11 cellular contexts compared by ENCODE assay signal in genomic region chr6:15331143-15331542, GRCh38.
DNase-seq lines count a peak whose midpoint lies in the region; ATAC-seq and TF ChIP-seq lines count a peak whose summit lies in the region.
"Had no signal": no experiment of that assay in that cellular context is flagged by ENCODE, and none has a peak within 500 bp of the region (broad histone marks: within the 10 kb centered on the region; RNA-seq: fewer than 3 reads in every experiment).

No MANE protein-coding gene starts in this region.

- H3K4me1 ChIP-seq in left ventricle myocardium inferior (peaks cover 64% of the 10 kb centered on the region), RWPE2 (ENCODE audit: insufficient read depth, poor library complexity, severe bottlenecking) (peaks cover 25% of the 10 kb centered on the region), foreskin keratinocyte (peaks cover 29% of the 10 kb centered on the region)

- no peaks in the 10 kb centered on the region for H3K27me3 ChIP-seq in left ventricle myocardium inferior (ENCODE audit: low read depth)
- no peaks in the 10 kb centered on the region for H3K27me3 ChIP-seq in RWPE2 (ENCODE audit: insufficient read depth, poor library complexity, severe bottlenecking)
- no peaks in the 10 kb centered on the region for H3K27me3 ChIP-seq in foreskin keratinocyte
- H3K27me3 ChIP-seq: suprapubic skin had no signal

- no peak for TF ChIP-seq CTCF in left ventricle myocardium inferior (IDR thresholded peaks at IDR 0.05; ENCODE audit: borderline replicate concordance)
- TF ChIP-seq CTCF in RWPE2 (IDR thresholded peaks at IDR 0.05; ENCODE audit: poor library complexity, severe bottlenecking), result no peak
- TF ChIP-seq CTCF in foreskin keratinocyte (conservative IDR thresholded peaks at IDR 0.05), result no peak

- DNase-seq in left ventricle myocardium superior (no peak), left ventricle myocardium inferior (no peak), RWPE2 (ENCODE audit: low spot score) (no peak), foreskin keratinocyte (no peak), AG08395 (ENCODE audit: low spot score) (no peak)
- DNase-seq: COR-L47 had no signal

- H3K4me3 ChIP-seq in left ventricle myocardium inferior (no peak overlapping the region), RWPE2 (ENCODE audit: severe bottlenecking) (no peak overlapping the region)
- H3K4me3 ChIP-seq: suprapubic skin had no signal

- H3K9me3 ChIP-seq in left ventricle myocardium inferior (replicated peaks) (no peaks in the 10 kb centered on the region), RWPE2 (ENCODE audit: severe bottlenecking) (no peaks in the 10 kb centered on the region)
- H3K9me3 ChIP-seq: suprapubic skin had no signal

- ATAC-seq in left ventricle myocardium superior, result peak; percentile 23
- ATAC-seq in RWPE2 (ENCODE audit: low read depth), result peak; percentile 60; the same call in 2 of the 3 replicates
- no peak for ATAC-seq in foreskin keratinocyte
- ATAC-seq in HG03520 (IDR thresholded peaks at IDR 0.05; ENCODE audit: unreplicated experiment), result no peak
- ATAC-seq in HG03139 (IDR thresholded peaks at IDR 0.05; ENCODE audit: unreplicated experiment), result no peak
- ATAC-seq in HG03460 (IDR thresholded peaks at IDR 0.05; ENCODE audit: unreplicated experiment), result no peak

- H3K27ac ChIP-seq in left ventricle myocardium inferior (replicated peaks), result no peak overlapping the region
- H3K27ac ChIP-seq in RWPE2 (ENCODE audit: poor library complexity, severe bottlenecking), result no peak overlapping the region
- peak overlapping the region; percentile 86 for H3K27ac ChIP-seq in foreskin keratinocyte
- H3K27ac ChIP-seq: suprapubic skin, VCaP had no signal

- H3K36me3 ChIP-seq in left ventricle myocardium inferior, result no peaks in the 10 kb centered on the region
- no peaks in the 10 kb centered on the region for H3K36me3 ChIP-seq in RWPE2 (ENCODE audit: low read depth)
- H3K36me3 ChIP-seq: suprapubic skin had no signal

- intact Hi-C loops in left ventricle myocardium superior (cut with micrococcal nuclease) (no loop called here), left ventricle myocardium inferior (cut with micrococcal nuclease) (no loop called here)

Comparison
In these comparisons a context has a peak if more than half of its experiments do, and no peak if none do; other contexts are left out.
1. ATAC-seq: peak in left ventricle myocardium superior (single experiment) and RWPE2 (single experiment); none in foreskin keratinocyte (single experiment), HG03520 (single experiment), HG03139 (single experiment) and HG03460 (single experiment).